8 cellular contexts compared by ENCODE assay signal in the genomic region with DNA sequence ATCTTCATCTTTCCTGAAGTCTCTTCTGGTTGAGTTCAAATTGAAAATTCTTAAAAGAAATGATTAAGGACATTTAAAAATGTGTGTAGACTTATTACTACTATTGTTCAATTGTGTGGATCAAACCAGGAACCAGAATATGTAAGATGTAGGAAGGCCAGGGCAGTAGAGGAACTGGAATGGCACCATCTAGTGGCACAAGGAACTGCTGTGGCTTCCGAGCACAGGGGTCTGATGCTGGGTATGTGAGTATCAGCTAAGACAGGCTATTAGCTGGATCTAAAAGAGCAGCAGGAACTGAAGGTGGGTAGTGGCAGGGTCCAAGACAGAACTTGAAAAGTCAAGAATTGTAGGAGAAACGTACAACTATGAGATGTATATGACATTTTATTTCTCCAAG.
A peak's percentile ranks its signal among the peaks of the same experiment; 100 is the strongest.
DNase-seq lines count a peak whose midpoint lies in the region; ATAC-seq and TF ChIP-seq lines count a peak whose summit lies in the region.

No MANE protein-coding gene starts in this region.

- peak; percentile 10 for DNase-seq in GM10266 (ENCODE audit: extremely low spot score)
- peak; percentile 46 for DNase-seq in H4 (ENCODE audit: low spot score)
- peak; percentile 75 for DNase-seq in NAMALWA (ENCODE audit: low spot score)
- peak; percentile 22 for DNase-seq in cerebellar cortex (ENCODE audit: low spot score)
- peak; percentile 50 for DNase-seq in pons (ENCODE audit: low spot score)
- no peak for DNase-seq in GOT3 (lab: John Stamatoyannopoulos, UW)
- no peak for DNase-seq in occipital lobe (lab: John Stamatoyannopoulos, UW)

- ATAC-seq in GM21619 (IDR thresholded peaks at IDR 0.05; ENCODE audit: unreplicated experiment), result no peak

- peak; percentile 45 for TF ChIP-seq CTCF in GM10266 (IDR thresholded peaks at IDR 0.05; ENCODE audit: control insufficient read depth, insufficient read depth, low read depth, missing control alignments)

Comparison
In these comparisons a context has a peak if more than half of its experiments do, and no peak if none do; other contexts are left out.
1. DNase-seq: peak in GM10266 (single experiment), H4 (single experiment), NAMALWA (single experiment), cerebellar cortex (single experiment) and pons (single experiment); none in GOT3 (single experiment) and occipital lobe (single experiment).